In genomic region chr11:68584097-68584496, GRCh38 we compare ENCODE assay signal across 8 cellular contexts.
DNase-seq lines count a peak whose midpoint lies in the region; ATAC-seq and TF ChIP-seq lines count a peak whose summit lies in the region.

No MANE protein-coding gene starts in this region.

- ATAC-seq in naive B cell (ENCODE audit: low read depth in 2 of 2) (peak; percentile 75 to 84), GM21737 (IDR thresholded peaks at IDR 0.05; ENCODE audit: unreplicated experiment) (no peak), HG03378 (IDR thresholded peaks at IDR 0.05; ENCODE audit: unreplicated experiment) (no peak)

- no peak overlapping the region for H3K27ac ChIP-seq in coronary artery

- H3K4me1 Mint-ChIP-seq in naive B cell = peaks cover 7 to 15% (median 15%) of the 10 kb centered on the region in 3 donors
- peaks cover 17% of the 10 kb centered on the region for H3K4me1 Mint-ChIP-seq in stimulated activated naive CD8-positive, alpha-beta T cell treated with anti-CD3 and anti-CD28 coated beads, Interleukin-15, Interleukin-2, amounts not matched to agents 100 ng/mL and 50 ng/mL, for 24 hours (ENCODE audit: low read depth)

- no peak overlapping the region for H3K4me3 ChIP-seq in coronary artery

- H3K4me3 Mint-ChIP-seq in naive B cell = no peak overlapping the region
- H3K4me3 Mint-ChIP-seq in stimulated activated naive CD8-positive, alpha-beta T cell treated with anti-CD3 and anti-CD28 coated beads, Interleukin-15, Interleukin-2, amounts not matched to agents 100 ng/mL and 50 ng/mL, for 24 hours = no peak overlapping the region

- H3K27ac Mint-ChIP-seq in naive B cell = peak overlapping the region in 3 of 6 donors; percentile 27 to 66 (median 38)
- H3K27ac Mint-ChIP-seq in stimulated activated naive CD8-positive, alpha-beta T cell treated with anti-CD3 and anti-CD28 coated beads, Interleukin-15, Interleukin-2, amounts not matched to agents 100 ng/mL and 50 ng/mL, for 24 hours = peak overlapping the region; percentile 52

- TF ChIP-seq CTCF in coronary artery (IDR thresholded peaks at IDR 0.05) = peak; percentile 23

- H3K9me3 Mint-ChIP-seq in naive B cell = no peaks in the 10 kb centered on the region
- H3K9me3 Mint-ChIP-seq in stimulated activated naive CD8-positive, alpha-beta T cell treated with anti-CD3 and anti-CD28 coated beads, Interleukin-15, Interleukin-2, amounts not matched to agents 100 ng/mL and 50 ng/mL, for 24 hours = no peaks in the 10 kb centered on the region

- peaks cover 19 to 20% of the 10 kb centered on the region in 2 donors for H3K36me3 Mint-ChIP-seq in naive B cell
- H3K36me3 Mint-ChIP-seq in stimulated activated naive CD8-positive, alpha-beta T cell treated with anti-CD3 and anti-CD28 coated beads, Interleukin-15, Interleukin-2, amounts not matched to agents 100 ng/mL and 50 ng/mL, for 24 hours (ENCODE audit: low read depth) = peaks cover 69% of the 10 kb centered on the region

- DNase-seq in DMS114 treated with DMSO at 0.1 percent for 48 hours (lab: John Stamatoyannopoulos, UW; ENCODE audit: unreplicated experiment) = peak; percentile 74
- peak; percentile 22 for DNase-seq in KG1 (lab: John Stamatoyannopoulos, UW)
- peak; percentile 43 to 46 for DNase-seq in activated CD4-positive, alpha-beta T cell treated with anti-CD3 and anti-CD28 coated beads for 24 hours (ENCODE audit: low read depth in 2 of 2)
- DNase-seq in coronary artery (ENCODE audit: low spot score) = no peak
- peak; percentile 43 for DNase-seq in naive B cell

- no peaks in the 10 kb centered on the region for H3K27me3 Mint-ChIP-seq in naive B cell
- H3K27me3 Mint-ChIP-seq in stimulated activated naive CD8-positive, alpha-beta T cell treated with anti-CD3 and anti-CD28 coated beads, Interleukin-15, Interleukin-2, amounts not matched to agents 100 ng/mL and 50 ng/mL, for 24 hours = no peaks in the 10 kb centered on the region

Comparison
In these comparisons a context has a peak if more than half of its experiments do, and no peak if none do; other contexts are left out.
1. ATAC-seq: peak in naive B cell (2 of 2); none in GM21737 (single experiment) and HG03378 (single experiment).